In genomic region chr9:92986175-92987110, GRCh38 we compare ENCODE assay signal across 7 cellular contexts. TPM values are rescaled to one million over a fixed set of nuclear protein-coding genes. Genes with fewer than 3 reads are reported as not detected.
DNase-seq lines count a peak whose midpoint lies in the region; ATAC-seq, FAIRE-seq and TF ChIP-seq lines count a peak whose summit lies in the region.

No MANE protein-coding gene starts in this region.

- H2AFZ ChIP-seq in PC-9: no peak overlapping the region
- no peak overlapping the region for H2AFZ ChIP-seq in astrocyte (ENCODE audit: low read depth, low read length)

- H3K36me3 Mint-ChIP-seq in astrocyte (ENCODE audit: low read depth, unreplicated experiment) (peaks cover 2% of the 10 kb centered on the region), mesothelial cell of epicardium (peaks cover 76% of the 10 kb centered on the region)

- intact Hi-C loops in PC-9 (cut with micrococcal nuclease; ENCODE audit: unreplicated experiment): no loop called here

- no TSS peak for BruUV-seq in PC-9 (replicated peaks; lab: Mats Ljungman, UMichigan)

- DNase-seq in GM13977 (ENCODE audit: low spot score) (no peak), PC-9 (no peak), astrocyte (ENCODE audit: low read depth) (no peak), mesothelial cell of epicardium (ENCODE audit: low spot score in 2 of 2, unreplicated experiment in 2 of 2) (no peak), NCI-H1105 treated with DMSO at 0.1 percent for 48 hours (lab: John Stamatoyannopoulos, UW) (no peak)

- peaks cover 41% of the 10 kb centered on the region for H3K4me1 ChIP-seq in PC-9 (replicated peaks; ENCODE audit: insufficient read depth)
- no peaks in the 10 kb centered on the region for H3K4me1 ChIP-seq in astrocyte (ENCODE audit: insufficient read depth, low read length)

- no peaks in the 10 kb centered on the region for H3K27me3 ChIP-seq in PC-9 (ENCODE audit: insufficient read depth, low read depth)
- no peaks in the 10 kb centered on the region for H3K27me3 ChIP-seq in astrocyte (ENCODE audit: insufficient read depth, low read length)

- H3K79me2 ChIP-seq in PC-9 (ENCODE audit: low read depth): peaks cover 48% of the 10 kb centered on the region
- H3K79me2 ChIP-seq in astrocyte (ENCODE audit: insufficient read depth, low read length): no peaks in the 10 kb centered on the region

- in situ Hi-C loops in GM13977 (cut with MboI; ENCODE audit: low pct_unique_long_range_greater_than_20kb, low sequenced_read_pairs, unreplicated experiment): no loop called here

- H3K4me3 Mint-ChIP-seq in astrocyte (ENCODE audit: unreplicated experiment) (no peak overlapping the region), mesothelial cell of epicardium (no peak overlapping the region)

- H3K9me3 Mint-ChIP-seq in astrocyte (ENCODE audit: unreplicated experiment) (peaks cover 22% of the 10 kb centered on the region), mesothelial cell of epicardium (peaks cover 71% of the 10 kb centered on the region)

- FAIRE-seq in astrocyte (lab: Jason Lieb, UNC): no peak

- peaks cover 39% of the 10 kb centered on the region for H3F3A ChIP-seq in PC-9 (ENCODE audit: insufficient read depth, low read depth)

- H3K4me3 ChIP-seq in PC-9: no peak overlapping the region
- H3K4me3 ChIP-seq in astrocyte (ENCODE audit: insufficient read depth, low read depth, low read length): no peak overlapping the region

- CTCF ChIA-PET in PC-9 (lab: Charles Lee): interaction anchor here (0.6 kb wide), 2 partner anchors 12 to 1631 kb away, joined by 3 read pairs; no protein-coding TSS in a partner anchor

- no peak overlapping the region for H3K9ac ChIP-seq in astrocyte (ENCODE audit: low read length)

- no peaks in the 10 kb centered on the region for H3K9me2 ChIP-seq in PC-9 (ENCODE audit: insufficient read depth)

- POLR2A ChIA-PET in PC-9 (lab: Charles Lee; ENCODE audit: unreplicated experiment): no interaction called here

- H3K27me3 Mint-ChIP-seq in astrocyte (ENCODE audit: low read depth, unreplicated experiment) (no peaks in the 10 kb centered on the region), mesothelial cell of epicardium (ENCODE audit: low read depth) (no peaks in the 10 kb centered on the region)

- TF ChIP-seq CTCF in GM13977 (IDR thresholded peaks at IDR 0.05; ENCODE audit: extremely low read depth, insufficient read depth, missing control alignments) (peak; percentile 40), PC-9 (conservative IDR thresholded peaks at IDR 0.05) (peak; percentile 68), astrocyte (IDR thresholded peaks at IDR 0.05; ENCODE audit: insufficient read depth, low read depth, low read length) (peak; percentile 24), mesothelial cell of epicardium (IDR thresholded peaks at IDR 0.05; ENCODE audit: unreplicated experiment) (peak; percentile 34)

- no peaks in the 10 kb centered on the region for H4K20me1 ChIP-seq in PC-9 (ENCODE audit: insufficient read depth)
- H4K20me1 ChIP-seq in astrocyte (ENCODE audit: insufficient read depth, low read length): no peaks in the 10 kb centered on the region

- H3K4me2 ChIP-seq in PC-9 (no peak overlapping the region), astrocyte (ENCODE audit: low read length) (no peak overlapping the region)

- no peak for ATAC-seq in GM21390 (IDR thresholded peaks at IDR 0.05; ENCODE audit: unreplicated experiment)
- no peak for ATAC-seq in GM19023 (IDR thresholded peaks at IDR 0.05; ENCODE audit: unreplicated experiment)

- H3K36me3 ChIP-seq in PC-9 (ENCODE audit: low read depth): peaks cover 51% of the 10 kb centered on the region
- H3K36me3 ChIP-seq in astrocyte (ENCODE audit: insufficient read depth, low read length): no peaks in the 10 kb centered on the region

- H3K9me3 ChIP-seq in PC-9 (ENCODE audit: insufficient read depth, low read depth): peaks cover 33% of the 10 kb centered on the region
- H3K9me3 ChIP-seq in astrocyte (ENCODE audit: insufficient read depth, low read depth, low read length): peaks cover 7% of the 10 kb centered on the region

- H3K27ac Mint-ChIP-seq in astrocyte (ENCODE audit: unreplicated experiment) (no peak overlapping the region), mesothelial cell of epicardium (peak overlapping the region; percentile 52)

- H3K27ac ChIP-seq in PC-9 (no peak overlapping the region), astrocyte (ENCODE audit: low read depth, low read length) (no peak overlapping the region)

- H3K4me1 Mint-ChIP-seq in astrocyte (ENCODE audit: low read depth, unreplicated experiment): no peaks in the 10 kb centered on the region
- peaks cover 18% of the 10 kb centered on the region for H3K4me1 Mint-ChIP-seq in mesothelial cell of epicardium

RNA-seq across cellular contexts. Expression of gene FGD3, which starts 39.1 kb away (rescaled TPM):
- total RNA-seq in PC-9 (2021): 84.9 and 89.0 TPM in 2 replicates
- 0.09 TPM in 1 of 2 replicates, not detected in the other for total RNA-seq in astrocyte
- 36.3 to 41.9 TPM (median 39.5 TPM) in 3 replicates for total RNA-seq in mesothelial cell of epicardium

Comparison
In these comparisons a context has a peak if more than half of its experiments do, and no peak if none do; other contexts are left out.
1. RNA of gene FGD3, which starts 39.1 kb away (total RNA-seq): 84.9 to 89.0 TPM in PC-9 and 36.3 to 41.9 TPM in mesothelial cell of epicardium; 0.09 TPM in astrocyte; every median in the first group is over 10 times any median in the second.
2. Peak in every context shown above with its lines, with median percentiles within 50 percentile points of each other: CTCF ChIP-seq.